In genomic region chr12:88969127-88969526, GRCh38 we compare ENCODE assay signal across 23 cellular contexts.
"Had no signal": no experiment of that assay in that cellular context is flagged by ENCODE, and none has a peak within 500 bp of the region (broad histone marks: within the 10 kb centered on the region; RNA-seq: fewer than 3 reads in every experiment).

No MANE protein-coding gene starts in this region.

- H3K79me2 ChIP-seq: hepatocyte had no signal

- H2AFZ ChIP-seq: hepatocyte had no signal

- H3K27me3 ChIP-seq: dorsolateral prefrontal cortex, esophagus muscularis mucosa, foreskin keratinocyte, gastroesophageal sphincter, heart left ventricle, hepatocyte, left lung had no signal

- H3K36me3 Mint-ChIP-seq: mesothelial cell of epicardium; naive B cell; naive thymus-derived CD8-positive, alpha-beta T cell had no signal

- H3K9me3 ChIP-seq: esophagus muscularis mucosa, gastroesophageal sphincter, heart left ventricle, left lung, lower lobe of right lung, mucosa of descending colon had no signal

- H3K27ac ChIP-seq: coronary artery, dorsolateral prefrontal cortex, esophagus muscularis mucosa, foreskin keratinocyte, gastroesophageal sphincter, hepatocyte, left lung, lower lobe of right lung had no signal

- FAIRE-seq: endothelial cell of umbilical vein, islet of Langerhans, keratinocyte had no signal

- H3K4me3 Mint-ChIP-seq: mesothelial cell of epicardium; naive B cell; naive thymus-derived CD8-positive, alpha-beta T cell had no signal

- H3K36me3 ChIP-seq: esophagus muscularis mucosa, gastroesophageal sphincter, heart left ventricle, left lung, lower lobe of right lung had no signal

- H3K4me3 ChIP-seq: coronary artery, dorsolateral prefrontal cortex, esophagus muscularis mucosa, gastroesophageal sphincter, heart left ventricle, hepatocyte, left lung, lower lobe of right lung, mucosa of descending colon had no signal

- H3K4me1 Mint-ChIP-seq: naive B cell; naive thymus-derived CD8-positive, alpha-beta T cell had no signal

- ATAC-seq: foreskin keratinocyte; gastroesophageal sphincter; heart left ventricle; left cardiac atrium; left lung; left ventricle myocardium superior; lower lobe of right lung; mucosa of descending colon; naive thymus-derived CD8-positive, alpha-beta T cell had no signal

- DNase-seq: dermis blood vessel endothelial cell; dorsolateral prefrontal cortex; effector CD4-positive, alpha-beta T cell; effector memory CD4-positive, alpha-beta T cell; foreskin keratinocyte; heart left ventricle; hypothalamus; left cardiac atrium; left lung; left ventricle myocardium superior; lower lobe of right lung; mesenchymal stem cell; mucosa of descending colon; naive B cell; naive thymus-derived CD8-positive, alpha-beta T cell had no signal

- H3K27ac Mint-ChIP-seq: mesothelial cell of epicardium; naive B cell; naive thymus-derived CD8-positive, alpha-beta T cell had no signal

- H3K4me2 ChIP-seq: hepatocyte had no signal

- H3K4me1 ChIP-seq: foreskin keratinocyte, gastroesophageal sphincter, left lung, lower lobe of right lung had no signal
